Comparison of ENCODE assay signal across 1 cellular context in the genomic region with DNA sequence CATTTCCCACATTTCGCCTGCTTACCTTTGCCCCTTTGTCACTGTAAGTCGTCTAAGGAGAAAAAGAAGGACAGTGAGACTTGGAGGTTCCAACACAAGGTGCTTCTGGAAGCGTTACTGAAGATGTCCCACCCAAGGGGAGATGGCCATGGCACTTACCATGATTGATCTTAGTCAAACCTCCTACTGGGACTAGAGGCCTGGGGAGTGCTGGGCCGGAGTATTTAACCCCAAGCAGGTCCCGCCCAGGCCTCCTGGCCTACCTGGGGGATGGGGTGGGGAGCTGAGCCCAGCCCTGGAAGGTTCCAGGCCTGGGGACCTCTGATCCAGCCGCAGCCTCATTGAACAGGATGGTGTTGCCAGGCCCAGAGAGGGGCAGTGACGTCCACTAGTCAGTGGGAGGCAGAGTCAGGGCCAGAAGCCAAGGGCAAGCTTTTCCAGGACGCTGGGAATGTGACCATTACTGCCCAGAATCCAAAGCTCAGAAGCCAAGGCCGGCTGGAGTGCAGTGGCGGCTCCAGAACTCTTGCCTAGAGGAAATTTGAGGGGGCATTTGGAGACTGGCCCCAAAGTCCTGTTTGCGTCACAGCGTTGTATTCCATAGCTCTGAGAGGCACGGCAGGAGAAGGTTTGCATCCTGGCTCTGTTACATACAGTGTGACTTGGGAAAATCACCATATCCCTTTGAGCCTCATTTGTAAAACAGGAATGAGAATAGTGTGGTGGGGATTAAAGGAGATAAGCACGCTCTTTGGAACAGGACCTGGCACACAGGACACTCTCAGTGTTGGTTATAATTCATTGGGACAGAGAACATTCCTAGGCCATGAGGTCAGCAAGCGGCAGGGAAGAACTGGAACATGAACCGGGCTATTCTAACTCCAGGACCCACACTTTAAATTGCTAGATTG.
TF ChIP-seq lines count a peak whose summit lies in the region.

Gene HPD (minus strand): TSS at position 198 of the 911 bp plus-strand sequence. CDS start 36 bp downstream, at position 162.

TF ChIP-seq in HepG2, 621 proteins besides CTCF, POLR2A, EP300 and RAD21 (continued from another document and continues in another):
- TF ChIP-seq, protein P1, sequence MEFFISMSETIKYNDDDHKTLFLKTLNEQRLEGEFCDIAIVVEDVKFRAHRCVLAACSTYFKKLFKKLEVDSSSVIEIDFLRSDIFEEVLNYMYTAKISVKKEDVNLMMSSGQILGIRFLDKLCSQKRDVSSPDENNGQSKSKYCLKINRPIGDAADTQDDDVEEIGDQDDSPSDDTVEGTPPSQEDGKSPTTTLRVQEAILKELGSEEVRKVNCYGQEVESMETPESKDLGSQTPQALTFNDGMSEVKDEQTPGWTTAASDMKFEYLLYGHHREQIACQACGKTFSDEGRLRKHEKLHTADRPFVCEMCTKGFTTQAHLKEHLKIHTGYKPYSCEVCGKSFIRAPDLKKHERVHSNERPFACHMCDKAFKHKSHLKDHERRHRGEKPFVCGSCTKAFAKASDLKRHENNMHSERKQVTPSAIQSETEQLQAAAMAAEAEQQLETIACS (CRISPR knock-in tag; IDR thresholded peaks at IDR 0.05): 0 out of 2 replicates have a peak, but pooled peaks have one; percentile 3
- TF ChIP-seq ZNF687 (CRISPR knock-in tag; IDR thresholded peaks at IDR 0.05) (peak; percentile 99), ZNF652 (CRISPR knock-in tag; IDR thresholded peaks at IDR 0.05; ENCODE audit: borderline replicate concordance, low read depth) (0 out of 2 replicates have a peak, but pooled peaks have one; percentile 14), KAT7 (CRISPR knock-in tag; IDR thresholded peaks at IDR 0.05; ENCODE audit: borderline replicate concordance) (peak; percentile 72; the same call in 1 of the 2 replicates), TEAD3 (CRISPR knock-in tag; optimal IDR thresholded peaks at IDR 0.05; ENCODE audit: borderline replicate concordance) (peak; percentile 82), SP1 (IDR thresholded peaks at IDR 0.05) (no peak), SP1 (CRISPR knock-in tag; IDR thresholded peaks at IDR 0.05) (peak; percentile 27; the same call in 1 of the 2 replicates), ZNF572 (CRISPR knock-in tag; IDR thresholded peaks at IDR 0.05) (0 out of 2 replicates have a peak, but pooled peaks have one; percentile 68), POLR2G (IDR thresholded peaks at IDR 0.05; ENCODE audit: low read depth, low read length) (peak; percentile 72), FOXA3 (CRISPR knock-in tag; IDR thresholded peaks at IDR 0.05) (0 out of 2 replicates have a peak, but pooled peaks have one; percentile 36), ZEB1 (IDR thresholded peaks at IDR 0.05; ENCODE audit: insufficient replicate concordance, low read depth) (no peak), MAZ (IDR thresholded peaks at IDR 0.05; ENCODE audit: borderline replicate concordance, low read depth, low read length) (no peak), MAZ (CRISPR knock-in tag; IDR thresholded peaks at IDR 0.05; ENCODE audit: low read depth) (peak; percentile 45; the same call in 1 of the 2 replicates), CEBPG (CRISPR knock-in tag; IDR thresholded peaks at IDR 0.05) (peak; percentile 27), HNRNPL (IDR thresholded peaks at IDR 0.05; ENCODE audit: low read depth, low read length) (peak; percentile 71; the same call in 1 of the 2 replicates), MAF1 (CRISPR knock-in tag; IDR thresholded peaks at IDR 0.05; ENCODE audit: borderline replicate concordance) (0 out of 2 replicates have a peak, but pooled peaks have one; percentile 21), FOSL2 (CRISPR knock-in tag; IDR thresholded peaks at IDR 0.05) (peak; percentile 90), ZNF253 (CRISPR knock-in tag; IDR thresholded peaks at IDR 0.05; ENCODE audit: borderline replicate concordance) (no peak), ZKSCAN5 (CRISPR knock-in tag; IDR thresholded peaks at IDR 0.05) (no peak), MTERF4 (CRISPR knock-in tag; IDR thresholded peaks at IDR 0.05) (peak; percentile 88), ASH2L (IDR thresholded peaks at IDR 0.05; ENCODE audit: insufficient read length, low read depth, low read length) (peak; percentile 93), TBX2 (CRISPR knock-in tag; IDR thresholded peaks at IDR 0.05; ENCODE audit: borderline replicate concordance) (0 out of 2 replicates have a peak, but pooled peaks have one; percentile 56), ZNF142 (CRISPR knock-in tag; IDR thresholded peaks at IDR 0.05) (0 out of 2 replicates have a peak, but pooled peaks have one; percentile 22), BORCS8-MEF2B (CRISPR knock-in tag; IDR thresholded peaks at IDR 0.05) (peak; percentile 65; the same call in 1 of the 2 replicates), HNF4A (CRISPR knock-in tag; IDR thresholded peaks at IDR 0.05) (peak; percentile 92)
- TF ChIP-seq, protein P2, sequence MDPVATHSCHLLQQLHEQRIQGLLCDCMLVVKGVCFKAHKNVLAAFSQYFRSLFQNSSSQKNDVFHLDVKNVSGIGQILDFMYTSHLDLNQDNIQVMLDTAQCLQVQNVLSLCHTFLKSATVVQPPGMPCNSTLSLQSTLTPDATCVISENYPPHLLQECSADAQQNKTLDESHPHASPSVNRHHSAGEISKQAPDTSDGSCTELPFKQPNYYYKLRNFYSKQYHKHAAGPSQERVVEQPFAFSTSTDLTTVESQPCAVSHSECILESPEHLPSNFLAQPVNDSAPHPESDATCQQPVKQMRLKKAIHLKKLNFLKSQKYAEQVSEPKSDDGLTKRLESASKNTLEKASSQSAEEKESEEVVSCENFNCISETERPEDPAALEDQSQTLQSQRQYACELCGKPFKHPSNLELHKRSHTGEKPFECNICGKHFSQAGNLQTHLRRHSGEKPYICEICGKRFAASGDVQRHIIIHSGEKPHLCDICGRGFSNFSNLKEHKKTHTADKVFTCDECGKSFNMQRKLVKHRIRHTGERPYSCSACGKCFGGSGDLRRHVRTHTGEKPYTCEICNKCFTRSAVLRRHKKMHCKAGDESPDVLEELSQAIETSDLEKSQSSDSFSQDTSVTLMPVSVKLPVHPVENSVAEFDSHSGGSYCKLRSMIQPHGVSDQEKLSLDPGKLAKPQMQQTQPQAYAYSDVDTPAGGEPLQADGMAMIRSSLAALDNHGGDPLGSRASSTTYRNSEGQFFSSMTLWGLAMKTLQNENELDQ (CRISPR knock-in tag; IDR thresholded peaks at IDR 0.05; ENCODE audit: borderline replicate concordance): no peak
- TF ChIP-seq, protein P3, sequence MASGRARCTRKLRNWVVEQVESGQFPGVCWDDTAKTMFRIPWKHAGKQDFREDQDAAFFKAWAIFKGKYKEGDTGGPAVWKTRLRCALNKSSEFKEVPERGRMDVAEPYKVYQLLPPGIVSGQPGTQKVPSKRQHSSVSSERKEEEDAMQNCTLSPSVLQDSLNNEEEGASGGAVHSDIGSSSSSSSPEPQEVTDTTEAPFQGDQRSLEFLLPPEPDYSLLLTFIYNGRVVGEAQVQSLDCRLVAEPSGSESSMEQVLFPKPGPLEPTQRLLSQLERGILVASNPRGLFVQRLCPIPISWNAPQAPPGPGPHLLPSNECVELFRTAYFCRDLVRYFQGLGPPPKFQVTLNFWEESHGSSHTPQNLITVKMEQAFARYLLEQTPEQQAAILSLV (CRISPR knock-in tag; IDR thresholded peaks at IDR 0.05; ENCODE audit: borderline replicate concordance): 0 out of 2 replicates have a peak, but pooled peaks have one; percentile 38
- TF ChIP-seq, protein P4, sequence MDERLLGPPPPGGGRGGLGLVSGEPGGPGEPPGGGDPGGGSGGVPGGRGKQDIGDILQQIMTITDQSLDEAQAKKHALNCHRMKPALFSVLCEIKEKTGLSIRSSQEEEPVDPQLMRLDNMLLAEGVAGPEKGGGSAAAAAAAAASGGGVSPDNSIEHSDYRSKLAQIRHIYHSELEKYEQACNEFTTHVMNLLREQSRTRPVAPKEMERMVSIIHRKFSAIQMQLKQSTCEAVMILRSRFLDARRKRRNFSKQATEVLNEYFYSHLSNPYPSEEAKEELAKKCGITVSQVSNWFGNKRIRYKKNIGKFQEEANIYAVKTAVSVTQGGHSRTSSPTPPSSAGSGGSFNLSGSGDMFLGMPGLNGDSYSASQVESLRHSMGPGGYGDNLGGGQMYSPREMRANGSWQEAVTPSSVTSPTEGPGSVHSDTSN (CRISPR knock-in tag; IDR thresholded peaks at IDR 0.05): no peak
- TF ChIP-seq, protein P5, sequence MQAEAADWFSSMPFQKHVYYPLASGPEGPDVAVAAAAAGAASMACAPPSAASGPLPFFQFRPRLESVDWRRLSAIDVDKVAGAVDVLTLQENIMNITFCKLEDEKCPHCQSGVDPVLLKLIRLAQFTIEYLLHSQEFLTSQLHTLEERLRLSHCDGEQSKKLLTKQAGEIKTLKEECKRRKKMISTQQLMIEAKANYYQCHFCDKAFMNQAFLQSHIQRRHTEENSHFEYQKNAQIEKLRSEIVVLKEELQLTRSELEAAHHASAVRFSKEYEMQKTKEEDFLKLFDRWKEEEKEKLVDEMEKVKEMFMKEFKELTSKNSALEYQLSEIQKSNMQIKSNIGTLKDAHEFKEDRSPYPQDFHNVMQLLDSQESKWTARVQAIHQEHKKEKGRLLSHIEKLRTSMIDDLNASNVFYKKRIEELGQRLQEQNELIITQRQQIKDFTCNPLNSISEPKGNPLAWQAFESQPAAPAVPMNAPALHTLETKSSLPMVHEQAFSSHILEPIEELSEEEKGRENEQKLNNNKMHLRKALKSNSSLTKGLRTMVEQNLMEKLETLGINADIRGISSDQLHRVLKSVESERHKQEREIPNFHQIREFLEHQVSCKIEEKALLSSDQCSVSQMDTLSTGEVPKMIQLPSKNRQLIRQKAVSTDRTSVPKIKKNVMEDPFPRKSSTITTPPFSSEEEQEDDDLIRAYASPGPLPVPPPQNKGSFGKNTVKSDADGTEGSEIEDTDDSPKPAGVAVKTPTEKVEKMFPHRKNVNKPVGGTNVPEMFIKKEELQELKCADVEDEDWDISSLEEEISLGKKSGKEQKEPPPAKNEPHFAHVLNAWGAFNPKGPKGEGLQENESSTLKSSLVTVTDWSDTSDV (CRISPR knock-in tag; IDR thresholded peaks at IDR 0.05): no peak
